Comparison of ENCODE assay signal across 1 cellular context in genomic region chr1:235640580-235640979, GRCh38.
TF ChIP-seq lines count a peak whose summit lies in the region.

No MANE protein-coding gene starts in this region.

TF ChIP-seq in H1, 55 proteins besides CTCF, POLR2A, EP300 and RAD21:
- TF ChIP-seq KDM5A (IDR thresholded peaks at IDR 0.05; ENCODE audit: low read length), result no peak
- no peak for TF ChIP-seq ASH2L (IDR thresholded peaks at IDR 0.05; ENCODE audit: low read length)
- TF ChIP-seq KDM1A (IDR thresholded peaks at IDR 0.05; ENCODE audit: borderline replicate concordance, low read length), result no peak
- no peak for TF ChIP-seq RBBP5 (IDR thresholded peaks at IDR 0.05; ENCODE audit: borderline replicate concordance, low read depth, low read length)
- TF ChIP-seq RXRA (IDR thresholded peaks at IDR 0.05; ENCODE audit: insufficient read depth, low read depth, low read length), result no peak
- TF ChIP-seq JUN (IDR thresholded peaks at IDR 0.05; ENCODE audit: low read depth, low read length), result no peak
- TF ChIP-seq ATF2 (IDR thresholded peaks at IDR 0.05; ENCODE audit: low read length), result no peak
- TF ChIP-seq TAF7 (optimal IDR thresholded peaks at IDR 0.05; ENCODE audit: borderline replicate concordance, low read depth, low read length), result no peak
